Comparison of ENCODE assay signal across 12 cellular contexts in genomic region chr6:144314003-144314485, GRCh38. TPM values are rescaled to one million over a fixed set of nuclear protein-coding genes. Genes with fewer than 3 reads are reported as not detected.
DNase-seq lines count a peak whose midpoint lies in the region; ATAC-seq and TF ChIP-seq lines count a peak whose summit lies in the region.
"Had no signal": no experiment of that assay in that cellular context is flagged by ENCODE, and none has a peak within 500 bp of the region (broad histone marks: within the 10 kb centered on the region; RNA-seq: fewer than 3 reads in every experiment).

No MANE protein-coding gene starts in this region.

- TF ChIP-seq CTCF in fibroblast of the aortic adventitia (IDR thresholded peaks at IDR 0.05; ENCODE audit: insufficient read depth, low read length) (no peak), upper lobe of right lung (IDR thresholded peaks at IDR 0.05) (no peak), GM20000 (IDR thresholded peaks at IDR 0.05; ENCODE audit: extremely low read depth, missing control alignments) (no peak)

- peak; percentile 98 for ATAC-seq in upper lobe of right lung
- ATAC-seq: Panc1 had no signal

- no peaks in the 10 kb centered on the region for H3K9me3 ChIP-seq in upper lobe of right lung
- H3K9me3 ChIP-seq: MG63 had no signal

- no peaks in the 10 kb centered on the region for H3K27me3 ChIP-seq in upper lobe of right lung
- H3K27me3 ChIP-seq: MG63 had no signal

- H3K4me1 ChIP-seq in upper lobe of right lung = peaks cover 61% of the 10 kb centered on the region

- H3K4me3 ChIP-seq in fibroblast of the aortic adventitia (ENCODE audit: low read depth, low read length) = no peak overlapping the region
- H3K4me3 ChIP-seq in upper lobe of right lung = no peak overlapping the region
- H3K4me3 ChIP-seq: MG63 had no signal

- peaks cover 12% of the 10 kb centered on the region for H3K36me3 ChIP-seq in upper lobe of right lung
- H3K36me3 ChIP-seq: MG63 had no signal

- intact Hi-C loops in upper lobe of right lung (cut with DNase I) = no loop called here

- H3K27ac ChIP-seq in upper lobe of right lung = peak overlapping the region; percentile 51

- DNase-seq in NCI-H187 treated with DMSO at 0.1 percent for 48 hours (lab: John Stamatoyannopoulos, UW) (peak; percentile 29), NCI-H187 (lab: John Stamatoyannopoulos, UW) (no peak), fibroblast of the aortic adventitia (ENCODE audit: low read depth) (peak; percentile 84), mucosa of gallbladder (ENCODE audit: low spot score) (peak; percentile 61), upper lobe of right lung (peak; percentile 89), germinal center (ENCODE audit: low spot score) (no peak), GM20000 (ENCODE audit: low spot score) (no peak), RPMI8226 (no peak)
- DNase-seq: 8988T; activated CD4-positive, alpha-beta T cell treated with anti-CD3 and anti-CD28 coated beads for 48 hours; MG63 had no signal

RNA-seq across cellular contexts. Expression of gene UTRN, which starts 28.9 kb away (rescaled TPM):
- total RNA-seq in fibroblast of the aortic adventitia (ENCODE audit: low replicate concordance) (211 and 281 TPM in 2 replicates), mucosa of gallbladder (107 TPM), upper lobe of right lung (316 TPM)

Comparison
In these comparisons a context has a peak if more than half of its experiments do, and no peak if none do; other contexts are left out.
1. DNase-seq: peak in NCI-H187 treated with DMSO at 0.1 percent for 48 hours (single experiment), fibroblast of the aortic adventitia (single experiment), mucosa of gallbladder (single experiment) and upper lobe of right lung (single experiment); none in NCI-H187 (0 of 2), germinal center (single experiment), GM20000 (single experiment) and RPMI8226 (single experiment).